13 cellular contexts compared by ENCODE assay signal in genomic region chr9:114249424-114250234, GRCh38.
DNase-seq lines count a peak whose midpoint lies in the region; TF ChIP-seq lines count a peak whose summit lies in the region.
"Had no signal": no experiment of that assay in that cellular context is flagged by ENCODE, and none has a peak within 500 bp of the region (broad histone marks: within the 10 kb centered on the region; RNA-seq: fewer than 3 reads in every experiment).

No MANE protein-coding gene starts in this region.

- no peaks in the 10 kb centered on the region for H3K79me2 ChIP-seq in SK-N-SH (ENCODE audit: insufficient read depth)
- no peaks in the 10 kb centered on the region for H3K79me2 ChIP-seq in fibroblast of lung (ENCODE audit: control insufficient read depth, insufficient read depth, low read length)
- no peaks in the 10 kb centered on the region for H3K79me2 ChIP-seq in OCI-LY7 (ENCODE audit: insufficient read depth, low read depth, low read length)

- BruUV-seq in OCI-LY7 (replicated peaks; lab: Mats Ljungman, UMichigan): no TSS peak

- no peaks in the 10 kb centered on the region for H3F3A ChIP-seq in SK-N-SH (replicated peaks; ENCODE audit: insufficient read depth)

- CTCF ChIA-PET in SK-N-SH (lab: Yijun Ruan, JAX): interaction anchor here (0.6 to 2.7 kb wide), 9 partner anchors 10 to 142 kb away, joined by 3 to 16 read pairs (median 5); partner anchors contain the start of gene COL27A1
- CTCF ChIA-PET in OCI-LY7 (lab: Charles Lee; ENCODE audit: unreplicated experiment): no interaction called here

- POLR2A ChIA-PET in SK-N-SH (lab: Yijun Ruan, JAX) (interaction anchor here (1.0 to 1.4 kb wide), 2 partner anchors 10 kb away, joined by 3 to 7 read pairs; no protein-coding TSS in a partner anchor), OCI-LY7 (lab: Charles Lee) (interaction anchor here (0.6 kb wide), 1 partner anchor 145 kb away, joined by 3 read pairs; no protein-coding TSS in a partner anchor)

- no peak for TF ChIP-seq RAD21 in SK-N-SH (IDR thresholded peaks at IDR 0.05; ENCODE audit: low read length)

- H3K9ac ChIP-seq in SK-N-SH: peak overlapping the region; percentile 56; the same call in 1 of the 2 replicates
- no peak overlapping the region for H3K9ac ChIP-seq in fibroblast of lung (ENCODE audit: insufficient read depth, low read length)
- H3K9ac ChIP-seq in muscle layer of colon (ENCODE audit: low read length): no peak overlapping the region

- H3K27me3 ChIP-seq in SK-N-SH (ENCODE audit: insufficient read depth) (no peaks in the 10 kb centered on the region), fibroblast of lung (ENCODE audit: control insufficient read depth, insufficient read depth, low read length) (no peaks in the 10 kb centered on the region), muscle layer of colon (ENCODE audit: control insufficient read depth in 1 of 2, insufficient read depth in 2 of 2, low read length in 2 of 2) (no peaks in the 10 kb centered on the region), suprapubic skin (no peaks in the 10 kb centered on the region), MG63 (no peaks in the 10 kb centered on the region)
- H3K27me3 ChIP-seq: ovary had no signal

- H3K4me3 ChIP-seq in SK-N-SH (ENCODE audit: low read depth in 2 of 2, low read length in 1 of 2) (no peak overlapping the region; a peak in 1 of 4 replicates), fibroblast of lung (replicated peaks in 1 of 4; ENCODE audit: control extremely low read depth in 1 of 4, insufficient read depth in 1 of 4, low read depth in 3 of 4, low read length in 4 of 4) (no peak overlapping the region), muscle layer of colon (ENCODE audit: low read depth in 1 of 2, low read length in 2 of 2) (peak overlapping the region; percentile 9 to 39), suprapubic skin (peak overlapping the region; percentile 12), OCI-LY7 (ENCODE audit: low read depth, low read length, poor library complexity, severe bottlenecking) (no peak overlapping the region), MG63 (no peak overlapping the region)
- H3K4me3 ChIP-seq: ovary had no signal

- TF ChIP-seq CTCF in SK-N-SH (IDR thresholded peaks at IDR 0.05) (no peak), fibroblast of lung (conservative IDR thresholded peaks at IDR 0.05 in 1 of 2, IDR thresholded peaks at IDR 0.05 in 1 of 2; ENCODE audit: low read depth in 1 of 2, low read length in 2 of 2) (no peak), suprapubic skin (IDR thresholded peaks at IDR 0.05) (no peak), OCI-LY7 (conservative IDR thresholded peaks at IDR 0.05; ENCODE audit: low read length) (no peak)

- WGBS in SK-N-SH (ENCODE audit: low lambda C conversion rate): 93% methylated on average over 17 of the region's 21 CpGs
- 66% methylated on average over 20 of the region's 21 CpGs for WGBS in suprapubic skin

- H3K9me3 ChIP-seq in SK-N-SH (no peaks in the 10 kb centered on the region), fibroblast of lung (ENCODE audit: control insufficient read depth, insufficient read depth, low read depth, low read length) (no peaks in the 10 kb centered on the region), muscle layer of colon (ENCODE audit: low read length) (no peaks in the 10 kb centered on the region), suprapubic skin (no peaks in the 10 kb centered on the region), OCI-LY7 (ENCODE audit: low read length) (no peaks in the 10 kb centered on the region), MG63 (no peaks in the 10 kb centered on the region)
- H3K9me3 ChIP-seq: ovary had no signal

- H3K36me3 ChIP-seq in SK-N-SH (replicated peaks in 1 of 2; ENCODE audit: control insufficient read depth in 1 of 2, insufficient read depth in 2 of 2, low read length in 1 of 2): no peaks in the 10 kb centered on the region
- no peaks in the 10 kb centered on the region for H3K36me3 ChIP-seq in fibroblast of lung (ENCODE audit: control insufficient read depth, insufficient read depth, low read length)
- no peaks in the 10 kb centered on the region for H3K36me3 ChIP-seq in muscle layer of colon (ENCODE audit: insufficient read depth, low read length)
- H3K36me3 ChIP-seq in suprapubic skin: peaks cover 4% of the 10 kb centered on the region
- no peaks in the 10 kb centered on the region for H3K36me3 ChIP-seq in OCI-LY7 (ENCODE audit: insufficient read depth, low read length)
- H3K36me3 ChIP-seq in MG63: no peaks in the 10 kb centered on the region
- H3K36me3 ChIP-seq: ovary had no signal

- peak overlapping the region; percentile 64 for H3K4me2 ChIP-seq in SK-N-SH
- peak overlapping the region; percentile 75 for H3K4me2 ChIP-seq in fibroblast of lung (ENCODE audit: extremely low read depth, insufficient read depth, low read length)
- no peak overlapping the region for H3K4me2 ChIP-seq in OCI-LY7 (ENCODE audit: low read length)

- DNase-seq in SK-N-SH (no peak), fibroblast of lung (ENCODE audit: low read depth in 2 of 2) (no peak), suprapubic skin (ENCODE audit: low spot score in 2 of 2) (no peak), OCI-LY7 (ENCODE audit: low spot score) (no peak), HuH-7.5 (ENCODE audit: low spot score) (no peak), DMS79 (lab: John Stamatoyannopoulos, UW) (no peak), MG63 (no peak)
- DNase-seq: COR-L47; erythroblast; stimulated activated naive CD4-positive, alpha-beta T cell; T-helper 1 cell had no signal

- H2AFZ ChIP-seq in SK-N-SH (ENCODE audit: low read depth) (peak overlapping the region; percentile 78; the same call in 1 of the 2 replicates), fibroblast of lung (ENCODE audit: low read length) (peak overlapping the region; percentile 16), OCI-LY7 (ENCODE audit: low read length) (no peak overlapping the region)

- H3K4me1 ChIP-seq in SK-N-SH (ENCODE audit: control insufficient read depth in 1 of 2, insufficient read depth in 2 of 2, low read depth in 1 of 2, low read length in 1 of 2): peaks cover 10 to 22% of the 10 kb centered on the region in 2 experiments
- H3K4me1 ChIP-seq in fibroblast of lung (ENCODE audit: control insufficient read depth, extremely low read depth, insufficient read depth, low read length): peaks cover 10% of the 10 kb centered on the region
- peaks cover 36% of the 10 kb centered on the region for H3K4me1 ChIP-seq in muscle layer of colon (ENCODE audit: insufficient read depth, low read length)
- peaks cover 20% of the 10 kb centered on the region for H3K4me1 ChIP-seq in suprapubic skin
- H3K4me1 ChIP-seq in OCI-LY7 (ENCODE audit: insufficient read depth, low read length, poor library complexity, severe bottlenecking): no peaks in the 10 kb centered on the region

- no peaks in the 10 kb centered on the region for H4K20me1 ChIP-seq in SK-N-SH (ENCODE audit: insufficient read depth)
- H4K20me1 ChIP-seq in fibroblast of lung (ENCODE audit: control insufficient read depth, extremely low read depth, insufficient read depth, low read length): no peaks in the 10 kb centered on the region
- H4K20me1 ChIP-seq in OCI-LY7 (ENCODE audit: insufficient read depth, low read length): no peaks in the 10 kb centered on the region

- H3K9me2 ChIP-seq in SK-N-SH (no peaks in the 10 kb centered on the region), OCI-LY7 (ENCODE audit: insufficient read depth, low read length) (no peaks in the 10 kb centered on the region)

- TF ChIP-seq EP300 in SK-N-SH (IDR thresholded peaks at IDR 0.05; ENCODE audit: borderline replicate concordance in 1 of 2, low read depth in 1 of 2, low read length in 1 of 2) (no peak), suprapubic skin (IDR thresholded peaks at IDR 0.05) (no peak)

- TF ChIP-seq POLR2A in suprapubic skin (IDR thresholded peaks at IDR 0.05): no peak

- intact Hi-C loops in OCI-LY7 (cut with micrococcal nuclease; ENCODE audit: unreplicated experiment): no loop called here

- peak overlapping the region; percentile 72 to 79 for H3K27ac ChIP-seq in SK-N-SH (ENCODE audit: low read depth in 2 of 2, low read length in 1 of 2)
- no peak overlapping the region for H3K27ac ChIP-seq in fibroblast of lung (ENCODE audit: insufficient read depth, low read length)
- peak overlapping the region; percentile 85 for H3K27ac ChIP-seq in muscle layer of colon (ENCODE audit: low read depth, low read length)
- no peak overlapping the region for H3K27ac ChIP-seq in suprapubic skin
- H3K27ac ChIP-seq in OCI-LY7 (ENCODE audit: low read depth, low read length, poor library complexity, severe bottlenecking): no peak overlapping the region

TF ChIP-seq in SK-N-SH, 30 proteins besides CTCF, POLR2A, EP300 and RAD21:
- TF ChIP-seq IRF3 (IDR thresholded peaks at IDR 0.05; ENCODE audit: low read depth, low read length): no peak
- TF ChIP-seq NRF1 (IDR thresholded peaks at IDR 0.05; ENCODE audit: low read depth, low read length): no peak
- TF ChIP-seq ELF1 (IDR thresholded peaks at IDR 0.05): no peak
- no peak for TF ChIP-seq NFIC (IDR thresholded peaks at IDR 0.05; ENCODE audit: borderline replicate concordance)
- TF ChIP-seq CHD2 (IDR thresholded peaks at IDR 0.05; ENCODE audit: low read length, partially characterized antibody): no peak
- no peak for TF ChIP-seq ZBTB33 (IDR thresholded peaks at IDR 0.05; ENCODE audit: borderline replicate concordance, low read depth)
- TF ChIP-seq RXRA (IDR thresholded peaks at IDR 0.05; ENCODE audit: borderline replicate concordance, low read depth): no peak

Comparison
In these comparisons a context has a peak if more than half of its experiments do, and no peak if none do; other contexts are left out.
1. H3K27ac ChIP-seq: peak in SK-N-SH (2 of 2) and muscle layer of colon (single experiment); none in fibroblast of lung (single experiment), suprapubic skin (single experiment) and OCI-LY7 (single experiment).
2. H3K4me3 ChIP-seq: peak in muscle layer of colon (2 of 2) and suprapubic skin (single experiment); none in SK-N-SH (0 of 2), fibroblast of lung (0 of 4), OCI-LY7 (single experiment) and MG63 (single experiment).